Comparison of ENCODE assay signal across 12 cellular contexts in the genomic region with DNA sequence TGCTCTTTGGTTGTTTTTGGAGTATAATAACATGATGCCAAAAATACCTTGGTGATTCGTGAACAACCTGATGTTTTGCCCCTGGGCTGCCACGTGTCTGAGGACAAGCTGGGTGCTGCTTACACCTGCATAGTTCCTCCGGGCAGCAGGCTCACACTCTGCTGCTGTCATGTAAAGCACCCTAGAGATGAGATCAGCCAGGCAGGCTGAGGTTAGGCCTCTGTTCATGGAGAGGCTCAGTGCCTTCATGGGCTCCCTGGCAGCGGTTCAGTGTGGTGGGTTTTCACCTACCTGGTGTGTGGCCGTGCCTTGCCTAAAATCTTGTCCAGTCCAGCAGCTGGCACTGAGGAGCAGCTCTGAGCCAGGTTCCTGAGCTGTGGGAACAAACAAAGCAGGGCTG.
A peak's percentile ranks its signal among the peaks of the same experiment; 100 is the strongest.
DNase-seq lines count a peak whose midpoint lies in the region; ATAC-seq and TF ChIP-seq lines count a peak whose summit lies in the region.
"Had no signal": no experiment of that assay in that cellular context is flagged by ENCODE, and none has a peak within 500 bp of the region (broad histone marks: within the 10 kb centered on the region; RNA-seq: fewer than 3 reads in every experiment).

No MANE protein-coding gene starts in this region.

- peak overlapping the region; percentile 93 for H3K27ac Mint-ChIP-seq in activated naive CD4-positive, alpha-beta T cell treated with anti-CD3 and anti-CD28 coated beads, Interleukin-2, amount 50 U/mL, for 24 hours

- H3K9ac ChIP-seq in OCI-LY1 (ENCODE audit: low read length) = peak overlapping the region; percentile 62

- no peaks in the 10 kb centered on the region for H3K79me2 ChIP-seq in OCI-LY1 (ENCODE audit: insufficient read depth, low read length)

- DNase-seq in activated naive CD4-positive, alpha-beta T cell treated with anti-CD3 and anti-CD28 coated beads, Interleukin-2, amount 50 U/mL, for 16 hours = no peak
- DNase-seq in coronary artery (ENCODE audit: low spot score) (peak; percentile 43), hepatic stellate cell (ENCODE audit: low spot score) (no peak)
- DNase-seq: COR-L47, H9, NCI-H1048 had no signal

- H3K4me1 ChIP-seq in OCI-LY1 (ENCODE audit: insufficient read depth, low read length, severe bottlenecking) (peaks cover 100% of the 10 kb centered on the region), thymus (ENCODE audit: control insufficient read depth, insufficient read depth, low read length) (peaks cover 54% of the 10 kb centered on the region)

- ATAC-seq in GM21381 (IDR thresholded peaks at IDR 0.05; ENCODE audit: unreplicated experiment) (no peak), GM21529 (IDR thresholded peaks at IDR 0.05; ENCODE audit: unreplicated experiment) (no peak)

- no peaks in the 10 kb centered on the region for H3K27me3 ChIP-seq in OCI-LY1 (ENCODE audit: insufficient read depth, low read length)
- no peaks in the 10 kb centered on the region for H3K27me3 ChIP-seq in thymus (ENCODE audit: control insufficient read depth, insufficient read depth)

- peak overlapping the region; percentile 82 for H3K4me2 ChIP-seq in OCI-LY1 (ENCODE audit: low read length)

- H3K4me3 Mint-ChIP-seq in activated naive CD4-positive, alpha-beta T cell treated with anti-CD3 and anti-CD28 coated beads, Interleukin-2, amount 50 U/mL, for 24 hours = peak overlapping the region; percentile 57
- H3K4me3 Mint-ChIP-seq: H9 had no signal

- peaks cover 90% of the 10 kb centered on the region for H3K4me1 Mint-ChIP-seq in activated naive CD4-positive, alpha-beta T cell treated with anti-CD3 and anti-CD28 coated beads, Interleukin-2, amount 50 U/mL, for 24 hours

- no peaks in the 10 kb centered on the region for H3K36me3 Mint-ChIP-seq in activated naive CD4-positive, alpha-beta T cell treated with anti-CD3 and anti-CD28 coated beads, Interleukin-2, amount 50 U/mL, for 24 hours

- H3K36me3 ChIP-seq in OCI-LY1 (ENCODE audit: insufficient read depth, low read length) = no peaks in the 10 kb centered on the region
- no peaks in the 10 kb centered on the region for H3K36me3 ChIP-seq in thymus (ENCODE audit: control insufficient read depth, insufficient read depth)

- WGBS in thymus = 12% methylated on average over 5 of the region's 5 CpGs

- H3K27ac ChIP-seq in OCI-LY1 (ENCODE audit: low read depth, low read length, poor library complexity, severe bottlenecking) (peak overlapping the region; percentile 99), coronary artery (no peak overlapping the region), thymus (ENCODE audit: low read depth) (peak overlapping the region; percentile 94)

- no peaks in the 10 kb centered on the region for H4K20me1 ChIP-seq in OCI-LY1 (ENCODE audit: insufficient read depth, low read length)

- TF ChIP-seq CTCF in OCI-LY1 (IDR thresholded peaks at IDR 0.05; ENCODE audit: low read length) = no peak
- no peak for TF ChIP-seq CTCF in coronary artery (IDR thresholded peaks at IDR 0.05)

- H3K4me3 ChIP-seq in OCI-LY1 (ENCODE audit: low read depth, low read length, poor library complexity, severe bottlenecking) (peak overlapping the region; percentile 6), coronary artery (no peak overlapping the region), thymus (ENCODE audit: low read length) (no peak overlapping the region)
- H3K4me3 ChIP-seq: skin epidermis had no signal

- no peaks in the 10 kb centered on the region for H3K9me2 ChIP-seq in OCI-LY1 (ENCODE audit: low read depth, low read length)

- H2AFZ ChIP-seq in OCI-LY1 (ENCODE audit: low read length) = no peak overlapping the region

- H3F3A ChIP-seq in OCI-LY1 (ENCODE audit: insufficient read depth, low read length) = peaks cover 16% of the 10 kb centered on the region

- no peaks in the 10 kb centered on the region for H3K9me3 Mint-ChIP-seq in activated naive CD4-positive, alpha-beta T cell treated with anti-CD3 and anti-CD28 coated beads, Interleukin-2, amount 50 U/mL, for 24 hours
- H3K9me3 Mint-ChIP-seq: H9 had no signal

- H3K27me3 Mint-ChIP-seq in activated naive CD4-positive, alpha-beta T cell treated with anti-CD3 and anti-CD28 coated beads, Interleukin-2, amount 50 U/mL, for 24 hours = no peaks in the 10 kb centered on the region

- H3K9me3 ChIP-seq in OCI-LY1 (ENCODE audit: low read length) (no peaks in the 10 kb centered on the region), thymus (ENCODE audit: control insufficient read depth) (no peaks in the 10 kb centered on the region)

Comparison
In these comparisons a context has a peak if more than half of its experiments do, and no peak if none do; other contexts are left out.
1. H3K27ac ChIP-seq: peak in OCI-LY1 (single experiment) and thymus (single experiment); none in coronary artery (0 of 2).